In genomic region chr16:29995911-29996772, GRCh38 we compare ENCODE assay signal across 8 cellular contexts. TPM values are rescaled to one million over a fixed set of nuclear protein-coding genes. Genes with fewer than 3 reads are reported as not detected.
A peak's percentile ranks its signal among the peaks of the same experiment; 100 is the strongest.
DNase-seq lines count a peak whose midpoint lies in the region; ATAC-seq and TF ChIP-seq lines count a peak whose summit lies in the region.

Gene INO80E (plus strand): TSS chr16:29996241. CDS start chr16:29996311, 70 bp downstream.

- H3K9me3 Mint-ChIP-seq in natural killer cell treated with Interleukin-12 subunit alpha and Interleukin-12 subunit beta and Interleukin-15 and Interleukin-18, amount 100 ng/mL, for 72 hours = no peaks in the 10 kb centered on the region
- H3K9me3 Mint-ChIP-seq in stimulated activated naive CD8-positive, alpha-beta T cell treated with anti-CD3 and anti-CD28 coated beads, Interleukin-15, Interleukin-2, amounts not matched to agents 100 ng/mL and 50 ng/mL, for 24 hours = no peaks in the 10 kb centered on the region

- H3K36me3 Mint-ChIP-seq in natural killer cell treated with Interleukin-12 subunit alpha and Interleukin-12 subunit beta and Interleukin-15 and Interleukin-18, amount 100 ng/mL, for 72 hours = no peaks in the 10 kb centered on the region
- H3K36me3 Mint-ChIP-seq in stimulated activated naive CD8-positive, alpha-beta T cell treated with anti-CD3 and anti-CD28 coated beads, Interleukin-15, Interleukin-2, amounts not matched to agents 100 ng/mL and 50 ng/mL, for 24 hours (ENCODE audit: low read depth) = peaks cover 37% of the 10 kb centered on the region

- peaks cover 25 to 44% of the 10 kb centered on the region in 2 donors for H3K4me1 Mint-ChIP-seq in natural killer cell treated with Interleukin-12 subunit alpha and Interleukin-12 subunit beta and Interleukin-15 and Interleukin-18, amount 100 ng/mL, for 72 hours (ENCODE audit: low read depth in 2 of 2)
- H3K4me1 Mint-ChIP-seq in stimulated activated naive CD8-positive, alpha-beta T cell treated with anti-CD3 and anti-CD28 coated beads, Interleukin-15, Interleukin-2, amounts not matched to agents 100 ng/mL and 50 ng/mL, for 24 hours (ENCODE audit: low read depth) = peaks cover 34% of the 10 kb centered on the region

- ATAC-seq in natural killer cell treated with Interleukin-12 subunit alpha and Interleukin-12 subunit beta and Interleukin-15 and Interleukin-18, amount 100 ng/mL, for 72 hours = peak; percentile 99 to 100

- H3K4me3 ChIP-seq in LNCaP clone FGC (ENCODE audit: low read depth, low read length) = peak within 1 kb of the TSS; percentile 98

- DNase-seq in EL (peak; percentile 95), GOT3 (lab: John Stamatoyannopoulos, UW) (peak; percentile 90), LNCaP clone FGC (ENCODE audit: low read depth) (peak; percentile 86), fibroblast of peridontal ligament (ENCODE audit: extremely low read depth) (peak; percentile 89)
- peak; percentile 100 for DNase-seq in activated T-helper 9 cell treated with anti-CD3 and anti-CD28 coated beads, Interleukin-2, amount 50 U/mL, for 16 hours (ENCODE audit: low read depth)
- peak; percentile 100 for DNase-seq in natural killer cell treated with Interleukin-12 subunit alpha and Interleukin-12 subunit beta and Interleukin-15 and Interleukin-18, amount 100 ng/mL, for 72 hours (ENCODE audit: low spot score)

- peak within 1 kb of the TSS; percentile 96 to 98 for H3K27ac Mint-ChIP-seq in natural killer cell treated with Interleukin-12 subunit alpha and Interleukin-12 subunit beta and Interleukin-15 and Interleukin-18, amount 100 ng/mL, for 72 hours
- H3K27ac Mint-ChIP-seq in stimulated activated naive CD8-positive, alpha-beta T cell treated with anti-CD3 and anti-CD28 coated beads, Interleukin-15, Interleukin-2, amounts not matched to agents 100 ng/mL and 50 ng/mL, for 24 hours = peak within 1 kb of the TSS; percentile 99

- H3K4me3 Mint-ChIP-seq in natural killer cell treated with Interleukin-12 subunit alpha and Interleukin-12 subunit beta and Interleukin-15 and Interleukin-18, amount 100 ng/mL, for 72 hours = peak within 1 kb of the TSS; percentile 97
- H3K4me3 Mint-ChIP-seq in stimulated activated naive CD8-positive, alpha-beta T cell treated with anti-CD3 and anti-CD28 coated beads, Interleukin-15, Interleukin-2, amounts not matched to agents 100 ng/mL and 50 ng/mL, for 24 hours = peak within 1 kb of the TSS; percentile 97

- H3K27me3 Mint-ChIP-seq in natural killer cell treated with Interleukin-12 subunit alpha and Interleukin-12 subunit beta and Interleukin-15 and Interleukin-18, amount 100 ng/mL, for 72 hours = no peaks in the 10 kb centered on the region
- H3K27me3 Mint-ChIP-seq in stimulated activated naive CD8-positive, alpha-beta T cell treated with anti-CD3 and anti-CD28 coated beads, Interleukin-15, Interleukin-2, amounts not matched to agents 100 ng/mL and 50 ng/mL, for 24 hours = no peaks in the 10 kb centered on the region

- no peak for TF ChIP-seq CTCF in LNCaP clone FGC (IDR thresholded peaks at IDR 0.05; ENCODE audit: control insufficient read depth, extremely low read depth, insufficient read depth)

- TF ChIP-seq POLR2A in Raji (IDR thresholded peaks at IDR 0.05; ENCODE audit: insufficient read depth, low read depth, low read length) = peak; percentile 74

RNA-seq across cellular contexts. Expression of gene INO80E, which starts in this region (rescaled TPM):
- 100 to 1,000 TPM; 101 to 133 TPM for total RNA-seq in natural killer cell treated with Interleukin-12 subunit alpha and Interleukin-12 subunit beta and Interleukin-15 and Interleukin-18, amount 100 ng/mL, for 72 hours

Comparison
In these comparisons a context has a peak if more than half of its experiments do, and no peak if none do; other contexts are left out.
1. Peak in every context shown above with its lines: DNase-seq, ATAC-seq and H3K4me3 ChIP-seq.